In the genomic region with DNA sequence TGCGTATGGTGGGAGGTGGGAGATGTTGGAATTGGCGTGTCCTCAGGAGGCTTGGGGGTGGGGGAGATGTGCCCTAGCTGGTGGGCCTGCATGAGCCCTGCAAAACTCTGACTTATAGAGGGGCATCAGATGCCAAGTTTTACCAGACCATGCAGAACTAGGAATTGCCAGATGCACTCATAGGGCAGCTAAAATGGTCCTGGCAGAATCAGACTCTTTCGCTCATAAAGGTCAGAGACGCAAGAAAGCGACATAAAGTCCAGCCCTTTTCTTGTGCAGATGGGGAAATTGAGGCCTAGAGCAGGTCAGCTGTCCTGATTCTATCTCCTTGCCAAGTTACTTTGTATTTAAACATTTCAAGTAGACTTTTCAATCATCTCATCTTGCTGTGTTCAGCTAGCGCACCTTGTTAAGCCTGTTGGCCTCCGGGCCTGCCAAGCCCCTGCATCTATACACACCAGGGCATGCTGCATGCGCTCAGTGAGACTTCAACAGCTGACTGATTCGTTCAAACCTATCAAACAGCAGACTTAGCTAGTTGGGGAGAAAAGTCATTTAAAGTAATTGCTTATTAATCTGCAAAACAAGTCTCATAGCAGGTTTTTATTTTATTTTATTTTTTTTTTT, we compare ENCODE assay signal across 14 cellular contexts. TPM values are rescaled to one million over a fixed set of nuclear protein-coding genes. Genes with fewer than 3 reads are reported as not detected.
DNase-seq lines count a peak whose midpoint lies in the region; ATAC-seq and TF ChIP-seq lines count a peak whose summit lies in the region.
"Had no signal": no experiment of that assay in that cellular context is flagged by ENCODE, and none has a peak within 500 bp of the region (broad histone marks: within the 10 kb centered on the region; RNA-seq: fewer than 3 reads in every experiment).

No MANE protein-coding gene starts in this region.

- peak overlapping the region; percentile 39 for H3K4me3 ChIP-seq in skeletal muscle satellite cell (ENCODE audit: low read length)

- H3K36me3 ChIP-seq in skeletal muscle satellite cell (ENCODE audit: insufficient read depth, low read length): no peaks in the 10 kb centered on the region
- H3K36me3 ChIP-seq: cardiac muscle cell had no signal

- H3K27me3 ChIP-seq in skeletal muscle satellite cell (ENCODE audit: control insufficient read depth, insufficient read depth, low read length): peaks cover 18% of the 10 kb centered on the region
- H3K27me3 ChIP-seq: cardiac muscle cell had no signal

- H3K27me3 Mint-ChIP-seq in WTC11 (ENCODE audit: low read depth): no peaks in the 10 kb centered on the region

- no peak overlapping the region for H3K27ac Mint-ChIP-seq in WTC11

- no peaks in the 10 kb centered on the region for H3K9me3 Mint-ChIP-seq in WTC11

- POLR2A ChIA-PET in WTC11 (lab: Charles Lee): no interaction called here

- no peak overlapping the region for H3K4me3 Mint-ChIP-seq in WTC11

- no peak overlapping the region for H3K9ac ChIP-seq in skeletal muscle satellite cell (ENCODE audit: low read depth, low read length)

- H3K4me2 ChIP-seq in skeletal muscle satellite cell (ENCODE audit: low read length): peak overlapping the region; percentile 68

- peaks cover 6% of the 10 kb centered on the region for H3K4me1 ChIP-seq in skeletal muscle satellite cell (ENCODE audit: control insufficient read depth, insufficient read depth, low read length)

- intact Hi-C loops in left colon (cut with DNase I, micrococcal nuclease): loop anchor here in 1 of 2 donors (5.0 to 10.0 kb wide), 2 partner anchors 306 to 818 kb away; no protein-coding TSS in a partner anchor

- peak; percentile 17 for DNase-seq in DMS153 (lab: John Stamatoyannopoulos, UW)
- DNase-seq in DMS153 treated with DMSO at 0.1 percent for 48 hours (lab: John Stamatoyannopoulos, UW; ENCODE audit: unreplicated experiment): no peak
- no peak for DNase-seq in WTC11 (ENCODE audit: low spot score)
- no peak for DNase-seq in left colon
- DNase-seq in central memory CD4-positive, alpha-beta T cell: no peak
- DNase-seq in activated CD8-positive, alpha-beta memory T cell treated with anti-CD3 and anti-CD28 coated beads for 24 hours: no peak
- DNase-seq in activated CD4-positive, alpha-beta T cell treated with anti-CD3 and anti-CD28 coated beads for 1 hour: no peak
- DNase-seq: 8988T; activated naive CD4-positive, alpha-beta T cell treated with Interleukin-2 at 50 U/mL for 16 hours; SIG-M5 had no signal

- CTCF ChIA-PET in WTC11 (lab: Charles Lee): interaction anchor here (0.7 to 2.3 kb wide), 10 partner anchors 8 to 329 kb away, joined by 3 to 12 read pairs (median 6); a partner anchor contains a TSS

- no peaks in the 10 kb centered on the region for H3K36me3 Mint-ChIP-seq in WTC11

- H3K4me1 Mint-ChIP-seq in WTC11: peaks cover 8% of the 10 kb centered on the region

- ATAC-seq in WTC11 (peak; percentile 44), left colon (peak; percentile 7)

- TF ChIP-seq CTCF in WTC11 (IDR thresholded peaks at IDR 0.05): 0 out of 2 replicates have a peak, but pooled peaks have one; percentile 7

- H3K9me3 ChIP-seq in skeletal muscle satellite cell (replicated peaks; ENCODE audit: low read length): no peaks in the 10 kb centered on the region

TF ChIP-seq in WTC11, 78 proteins besides CTCF, POLR2A, EP300 and RAD21 (continues in another document):
- TF ChIP-seq, protein P1, sequence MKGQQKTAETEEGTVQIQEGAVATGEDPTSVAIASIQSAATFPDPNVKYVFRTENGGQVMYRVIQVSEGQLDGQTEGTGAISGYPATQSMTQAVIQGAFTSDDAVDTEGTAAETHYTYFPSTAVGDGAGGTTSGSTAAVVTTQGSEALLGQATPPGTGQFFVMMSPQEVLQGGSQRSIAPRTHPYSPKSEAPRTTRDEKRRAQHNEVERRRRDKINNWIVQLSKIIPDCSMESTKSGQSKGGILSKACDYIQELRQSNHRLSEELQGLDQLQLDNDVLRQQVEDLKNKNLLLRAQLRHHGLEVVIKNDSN (CRISPR knock-in tag; IDR thresholded peaks at IDR 0.05): no peak
- no peak for TF ChIP-seq IRF2 (CRISPR knock-in tag; IDR thresholded peaks at IDR 0.05; ENCODE audit: borderline replicate concordance, low read depth)
- TF ChIP-seq, protein P2, sequence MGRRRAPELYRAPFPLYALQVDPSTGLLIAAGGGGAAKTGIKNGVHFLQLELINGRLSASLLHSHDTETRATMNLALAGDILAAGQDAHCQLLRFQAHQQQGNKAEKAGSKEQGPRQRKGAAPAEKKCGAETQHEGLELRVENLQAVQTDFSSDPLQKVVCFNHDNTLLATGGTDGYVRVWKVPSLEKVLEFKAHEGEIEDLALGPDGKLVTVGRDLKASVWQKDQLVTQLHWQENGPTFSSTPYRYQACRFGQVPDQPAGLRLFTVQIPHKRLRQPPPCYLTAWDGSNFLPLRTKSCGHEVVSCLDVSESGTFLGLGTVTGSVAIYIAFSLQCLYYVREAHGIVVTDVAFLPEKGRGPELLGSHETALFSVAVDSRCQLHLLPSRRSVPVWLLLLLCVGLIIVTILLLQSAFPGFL (CRISPR knock-in tag; IDR thresholded peaks at IDR 0.05; ENCODE audit: borderline replicate concordance): no peak
- TF ChIP-seq NFE2L1 (CRISPR knock-in tag; IDR thresholded peaks at IDR 0.05): no peak
- no peak for TF ChIP-seq ELF4 (CRISPR knock-in tag; IDR thresholded peaks at IDR 0.05; ENCODE audit: low read depth)
- TF ChIP-seq, protein P3, sequence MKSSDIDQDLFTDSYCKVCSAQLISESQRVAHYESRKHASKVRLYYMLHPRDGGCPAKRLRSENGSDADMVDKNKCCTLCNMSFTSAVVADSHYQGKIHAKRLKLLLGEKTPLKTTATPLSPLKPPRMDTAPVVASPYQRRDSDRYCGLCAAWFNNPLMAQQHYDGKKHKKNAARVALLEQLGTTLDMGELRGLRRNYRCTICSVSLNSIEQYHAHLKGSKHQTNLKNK (CRISPR knock-in tag; IDR thresholded peaks at IDR 0.05): no peak
- TF ChIP-seq, protein P4, sequence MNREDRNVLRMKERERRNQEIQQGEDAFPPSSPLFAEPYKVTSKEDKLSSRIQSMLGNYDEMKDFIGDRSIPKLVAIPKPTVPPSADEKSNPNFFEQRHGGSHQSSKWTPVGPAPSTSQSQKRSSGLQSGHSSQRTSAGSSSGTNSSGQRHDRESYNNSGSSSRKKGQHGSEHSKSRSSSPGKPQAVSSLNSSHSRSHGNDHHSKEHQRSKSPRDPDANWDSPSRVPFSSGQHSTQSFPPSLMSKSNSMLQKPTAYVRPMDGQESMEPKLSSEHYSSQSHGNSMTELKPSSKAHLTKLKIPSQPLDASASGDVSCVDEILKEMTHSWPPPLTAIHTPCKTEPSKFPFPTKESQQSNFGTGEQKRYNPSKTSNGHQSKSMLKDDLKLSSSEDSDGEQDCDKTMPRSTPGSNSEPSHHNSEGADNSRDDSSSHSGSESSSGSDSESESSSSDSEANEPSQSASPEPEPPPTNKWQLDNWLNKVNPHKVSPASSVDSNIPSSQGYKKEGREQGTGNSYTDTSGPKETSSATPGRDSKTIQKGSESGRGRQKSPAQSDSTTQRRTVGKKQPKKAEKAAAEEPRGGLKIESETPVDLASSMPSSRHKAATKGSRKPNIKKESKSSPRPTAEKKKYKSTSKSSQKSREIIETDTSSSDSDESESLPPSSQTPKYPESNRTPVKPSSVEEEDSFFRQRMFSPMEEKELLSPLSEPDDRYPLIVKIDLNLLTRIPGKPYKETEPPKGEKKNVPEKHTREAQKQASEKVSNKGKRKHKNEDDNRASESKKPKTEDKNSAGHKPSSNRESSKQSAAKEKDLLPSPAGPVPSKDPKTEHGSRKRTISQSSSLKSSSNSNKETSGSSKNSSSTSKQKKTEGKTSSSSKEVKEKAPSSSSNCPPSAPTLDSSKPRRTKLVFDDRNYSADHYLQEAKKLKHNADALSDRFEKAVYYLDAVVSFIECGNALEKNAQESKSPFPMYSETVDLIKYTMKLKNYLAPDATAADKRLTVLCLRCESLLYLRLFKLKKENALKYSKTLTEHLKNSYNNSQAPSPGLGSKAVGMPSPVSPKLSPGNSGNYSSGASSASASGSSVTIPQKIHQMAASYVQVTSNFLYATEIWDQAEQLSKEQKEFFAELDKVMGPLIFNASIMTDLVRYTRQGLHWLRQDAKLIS (CRISPR knock-in tag; IDR thresholded peaks at IDR 0.05; ENCODE audit: borderline replicate concordance): no peak
- TF ChIP-seq CREB1 (CRISPR knock-in tag; IDR thresholded peaks at IDR 0.05): no peak
- TF ChIP-seq, protein P5, sequence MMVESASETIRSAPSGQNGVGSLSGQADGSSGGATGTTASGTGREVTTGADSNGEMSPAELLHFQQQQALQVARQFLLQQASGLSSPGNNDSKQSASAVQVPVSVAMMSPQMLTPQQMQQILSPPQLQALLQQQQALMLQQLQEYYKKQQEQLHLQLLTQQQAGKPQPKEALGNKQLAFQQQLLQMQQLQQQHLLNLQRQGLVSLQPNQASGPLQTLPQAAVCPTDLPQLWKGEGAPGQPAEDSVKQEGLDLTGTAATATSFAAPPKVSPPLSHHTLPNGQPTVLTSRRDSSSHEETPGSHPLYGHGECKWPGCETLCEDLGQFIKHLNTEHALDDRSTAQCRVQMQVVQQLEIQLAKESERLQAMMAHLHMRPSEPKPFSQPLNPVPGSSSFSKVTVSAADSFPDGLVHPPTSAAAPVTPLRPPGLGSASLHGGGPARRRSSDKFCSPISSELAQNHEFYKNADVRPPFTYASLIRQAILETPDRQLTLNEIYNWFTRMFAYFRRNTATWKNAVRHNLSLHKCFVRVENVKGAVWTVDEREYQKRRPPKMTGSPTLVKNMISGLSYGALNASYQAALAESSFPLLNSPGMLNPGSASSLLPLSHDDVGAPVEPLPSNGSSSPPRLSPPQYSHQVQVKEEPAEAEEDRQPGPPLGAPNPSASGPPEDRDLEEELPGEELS (CRISPR knock-in tag; IDR thresholded peaks at IDR 0.05): no peak
- TF ChIP-seq, protein P6, sequence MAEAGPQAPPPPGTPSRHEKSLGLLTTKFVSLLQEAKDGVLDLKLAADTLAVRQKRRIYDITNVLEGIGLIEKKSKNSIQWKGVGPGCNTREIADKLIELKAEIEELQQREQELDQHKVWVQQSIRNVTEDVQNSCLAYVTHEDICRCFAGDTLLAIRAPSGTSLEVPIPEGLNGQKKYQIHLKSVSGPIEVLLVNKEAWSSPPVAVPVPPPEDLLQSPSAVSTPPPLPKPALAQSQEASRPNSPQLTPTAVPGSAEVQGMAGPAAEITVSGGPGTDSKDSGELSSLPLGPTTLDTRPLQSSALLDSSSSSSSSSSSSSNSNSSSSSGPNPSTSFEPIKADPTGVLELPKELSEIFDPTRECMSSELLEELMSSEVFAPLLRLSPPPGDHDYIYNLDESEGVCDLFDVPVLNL (CRISPR knock-in tag; IDR thresholded peaks at IDR 0.05; ENCODE audit: borderline replicate concordance, low read depth): no peak
- no peak for TF ChIP-seq FOXJ3 (CRISPR knock-in tag; IDR thresholded peaks at IDR 0.05; ENCODE audit: borderline replicate concordance)
- TF ChIP-seq JAZF1 (CRISPR knock-in tag; IDR thresholded peaks at IDR 0.05): no peak

RNA-seq across cellular contexts. Expression of a gene that starts 34.1 kb away (rescaled TPM):
- total RNA-seq in WTC11 (2021) (0.16 to 0.60 TPM (median 0.46 TPM) in 3 replicates), left colon (100 to 1,000 TPM; 226 to 394 TPM)
- not detected in 2 replicates for total RNA-seq in skeletal muscle satellite cell (2012; rRNA removed)
- total RNA-seq: activated CD8-positive, alpha-beta memory T cell treated with anti-CD3 and anti-CD28 coated beads for 36 hours; cardiac muscle cell; skeletal muscle tissue had no signal

Comparison
In these comparisons a context has a peak if more than half of its experiments do, and no peak if none do; other contexts are left out.
1. RNA of a gene that starts 34.1 kb away (total RNA-seq): 226 to 394 TPM in left colon; 0.16 to 0.60 TPM in WTC11; every median in the first group is over 100 times any median in the second.